In the genomic region with DNA sequence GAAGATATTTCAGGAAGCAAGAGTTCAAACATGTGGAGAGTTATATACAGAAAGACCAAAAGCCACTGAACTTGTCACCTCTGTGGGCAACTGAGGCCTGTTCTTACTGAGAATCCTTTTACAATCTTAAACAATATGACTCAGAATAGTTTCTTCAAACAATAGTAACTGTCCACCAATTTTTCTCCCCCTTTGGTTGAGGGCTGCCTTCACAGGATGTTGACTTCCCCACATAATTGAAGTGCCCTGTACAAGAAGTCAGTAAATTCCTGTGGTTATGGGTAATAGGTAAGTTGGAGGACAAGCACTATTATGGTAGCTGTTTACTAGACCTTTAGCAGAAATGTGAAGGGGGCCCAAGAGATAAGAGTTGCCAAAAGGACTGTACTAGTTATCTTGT, we compare ENCODE assay signal across 33 cellular contexts.
DNase-seq lines count a peak whose midpoint lies in the region; ATAC-seq, FAIRE-seq and TF ChIP-seq lines count a peak whose summit lies in the region.
"Had no signal": no experiment of that assay in that cellular context is flagged by ENCODE, and none has a peak within 500 bp of the region (broad histone marks: within the 10 kb centered on the region; RNA-seq: fewer than 3 reads in every experiment).

No MANE protein-coding gene starts in this region.

- H3K9me3 ChIP-seq in mesenchymal stem cell (ENCODE audit: control insufficient read depth, low read length): no peaks in the 10 kb centered on the region
- H3K9me3 ChIP-seq: esophagus squamous epithelium, MG63, Peyer's patch had no signal

- TF ChIP-seq CTCF in bronchial epithelial cell (IDR thresholded peaks at IDR 0.05; ENCODE audit: insufficient read depth, low read length, severe bottlenecking): no peak

- H3K27me3 ChIP-seq in bronchial epithelial cell (ENCODE audit: control insufficient read depth, insufficient read depth, low read length) (no peaks in the 10 kb centered on the region), mesenchymal stem cell (ENCODE audit: control insufficient read depth in 1 of 2, insufficient read depth in 1 of 2, low read length in 2 of 2) (no peaks in the 10 kb centered on the region)
- H3K27me3 ChIP-seq: esophagus squamous epithelium, MG63, Peyer's patch had no signal

- no peak overlapping the region for H3K4ac ChIP-seq in mesenchymal stem cell (ENCODE audit: low read depth in 1 of 2, low read length in 2 of 2)

- H4K91ac ChIP-seq in mesenchymal stem cell (ENCODE audit: low read length): no peak overlapping the region

- FAIRE-seq in RCC 7860 (lab: Jason Lieb, UNC) (peak; percentile 80), bronchial epithelial cell (lab: Jason Lieb, UNC) (no peak)
- FAIRE-seq: endometrium, frontal cortex, GM12892 had no signal

- no peak for ATAC-seq in GM19328 (IDR thresholded peaks at IDR 0.05; ENCODE audit: unreplicated experiment)
- no peak for ATAC-seq in stimulated activated naive CD8-positive, alpha-beta T cell treated with anti-CD3 and anti-CD28 coated beads, Interleukin-15, amount 100 ng/mL, for 72 hours
- ATAC-seq: left lobe of liver; stimulated activated effector memory CD8-positive, alpha-beta T cell treated with anti-CD3 and anti-CD28 coated beads, Interleukin-12 subunit alpha, Interleukin-12 subunit beta, amount 100 ng/mL, for 72 hours; T-cell had no signal

- H3K27ac Mint-ChIP-seq in stimulated activated naive CD8-positive, alpha-beta T cell treated with anti-CD3 and anti-CD28 coated beads, Interleukin-15, amount 100 ng/mL, for 72 hours: no peak overlapping the region
- H3K27ac Mint-ChIP-seq: activated naive CD8-positive, alpha-beta T cell treated with anti-CD3 and anti-CD28 coated beads for 36 hours; H9; progenitor cell of endocrine pancreas; stimulated activated effector memory CD8-positive, alpha-beta T cell treated with anti-CD3 and anti-CD28 coated beads, Interleukin-12 subunit alpha, Interleukin-12 subunit beta, amount 100 ng/mL, for 72 hours; T-cell had no signal

- H3K9me3 Mint-ChIP-seq in stimulated activated naive CD8-positive, alpha-beta T cell treated with anti-CD3 and anti-CD28 coated beads, Interleukin-15, amount 100 ng/mL, for 72 hours: peaks cover 7 to 18% of the 10 kb centered on the region in 2 donors
- H3K9me3 Mint-ChIP-seq: H9 had no signal

- no peak overlapping the region for H3K4me3 ChIP-seq in bronchial epithelial cell (ENCODE audit: low read depth, low read length)
- no peak overlapping the region for H3K4me3 ChIP-seq in mesenchymal stem cell (ENCODE audit: insufficient read depth in 1 of 2, low read depth in 1 of 2, low read length in 2 of 2)
- H3K4me3 ChIP-seq: esophagus squamous epithelium, MG63, Peyer's patch had no signal

- DNase-seq in EL: peak; percentile 48
- peak; percentile 89 for DNase-seq in RCC 7860 (ENCODE audit: low spot score)
- DNase-seq in bronchial epithelial cell (ENCODE audit: low read depth): peak; percentile 1
- DNase-seq in mesenchymal stem cell: peak; percentile 35
- no peak for DNase-seq in activated CD8-positive, alpha-beta memory T cell treated with anti-CD3 and anti-CD28 coated beads, Interleukin-2, amount 50 U/mL, for 4 hours
- no peak for DNase-seq in inferior parietal cortex (ENCODE audit: extremely low spot score)
- no peak for DNase-seq in stimulated activated naive CD8-positive, alpha-beta T cell treated with anti-CD3 and anti-CD28 coated beads, Interleukin-15, amount 100 ng/mL, for 72 hours
- DNase-seq: activated CD4-positive, alpha-beta T cell treated with anti-CD3 and anti-CD28 coated beads for 48 hours; activated CD8-positive, alpha-beta memory T cell treated with anti-CD3 and anti-CD28 coated beads for 24 hours; activated effector memory CD4-positive, alpha-beta T cell treated with anti-CD3 and anti-CD28 coated beads, Interleukin-2, amount 50 U/mL, for 16 hours; activated naive CD8-positive, alpha-beta T cell treated with anti-CD3 and anti-CD28 coated beads for 36 hours; aorta; esophagus squamous epithelium; H9; KBM-7; mesendoderm; MG63; NCI-H1417; NCI-H2029 treated with DMSO at 0.1 percent for 48 hours; NCI-H2227 treated with DMSO at 0.1 percent for 48 hours; Peyer's patch; stimulated activated CD4-positive, alpha-beta T cell treated with anti-CD3 and anti-CD28 coated beads, Interleukin-15, amount 100 ng/mL, for 24 hours; stimulated activated CD4-positive, alpha-beta T cell treated with anti-CD3 and anti-CD28 coated beads, Interleukin-4, amount 100 ng/mL, for 4 hours; substantia nigra; T-cell; trophoblast cell had no signal

- H3K23ac ChIP-seq in mesenchymal stem cell (ENCODE audit: low read length in 2 of 2): no peak overlapping the region

- H2BK120ac ChIP-seq in mesenchymal stem cell (ENCODE audit: low read depth, low read length): no peak overlapping the region

- H3K14ac ChIP-seq in mesenchymal stem cell (ENCODE audit: low read length in 2 of 2): no peak overlapping the region

- no peak overlapping the region for H3K18ac ChIP-seq in mesenchymal stem cell (ENCODE audit: low read depth in 1 of 2, low read length in 2 of 2)

- no peaks in the 10 kb centered on the region for H3K79me1 ChIP-seq in mesenchymal stem cell (replicated peaks; ENCODE audit: low read length, poor library complexity, severe bottlenecking)

- no peak overlapping the region for H4K8ac ChIP-seq in mesenchymal stem cell (ENCODE audit: low read length)

- peak overlapping the region; percentile 46 for H3K27ac ChIP-seq in mesenchymal stem cell (ENCODE audit: low read length, poor library complexity, severe bottlenecking)
- H3K27ac ChIP-seq: esophagus squamous epithelium, Peyer's patch had no signal

- H3K4me1 Mint-ChIP-seq in stimulated activated naive CD8-positive, alpha-beta T cell treated with anti-CD3 and anti-CD28 coated beads, Interleukin-15, amount 100 ng/mL, for 72 hours: no peaks in the 10 kb centered on the region
- H3K4me1 Mint-ChIP-seq: activated naive CD8-positive, alpha-beta T cell treated with anti-CD3 and anti-CD28 coated beads for 36 hours; stimulated activated effector memory CD8-positive, alpha-beta T cell treated with anti-CD3 and anti-CD28 coated beads, Interleukin-12 subunit alpha, Interleukin-12 subunit beta, amount 100 ng/mL, for 72 hours; T-cell had no signal

- no peak overlapping the region for H2BK15ac ChIP-seq in mesenchymal stem cell (ENCODE audit: low read depth, poor library complexity, severe bottlenecking)

- no peak overlapping the region for H2BK5ac ChIP-seq in mesenchymal stem cell (ENCODE audit: low read depth, low read length, poor library complexity, severe bottlenecking)

- H3K36me3 ChIP-seq in bronchial epithelial cell (ENCODE audit: control insufficient read depth, insufficient read depth, low read length): no peaks in the 10 kb centered on the region
- no peaks in the 10 kb centered on the region for H3K36me3 ChIP-seq in mesenchymal stem cell (ENCODE audit: control insufficient read depth in 1 of 2, insufficient read depth in 2 of 2, low read depth in 1 of 2, low read length in 2 of 2)
- H3K36me3 ChIP-seq: esophagus squamous epithelium, MG63, Peyer's patch had no signal

- H2AK5ac ChIP-seq in mesenchymal stem cell (ENCODE audit: low read length, severe bottlenecking): no peak overlapping the region

- no peaks in the 10 kb centered on the region for H3K27me3 Mint-ChIP-seq in stimulated activated naive CD8-positive, alpha-beta T cell treated with anti-CD3 and anti-CD28 coated beads, Interleukin-15, amount 100 ng/mL, for 72 hours
- H3K27me3 Mint-ChIP-seq: activated naive CD8-positive, alpha-beta T cell treated with anti-CD3 and anti-CD28 coated beads for 36 hours; progenitor cell of endocrine pancreas; T-cell had no signal

- H2BK12ac ChIP-seq in mesenchymal stem cell (ENCODE audit: low read length in 2 of 2): no peak overlapping the region

- H3K9ac ChIP-seq in mesenchymal stem cell (ENCODE audit: low read length): no peak overlapping the region

- H2AFZ ChIP-seq in mesenchymal stem cell (ENCODE audit: low read depth, low read length): no peak overlapping the region

- no peak overlapping the region for H3K4me2 ChIP-seq in mesenchymal stem cell (ENCODE audit: low read length, poor library complexity, severe bottlenecking)

- H3K4me1 ChIP-seq in mesenchymal stem cell (ENCODE audit: control insufficient read depth, insufficient read depth, low read depth, low read length): no peaks in the 10 kb centered on the region
- H3K4me1 ChIP-seq: esophagus squamous epithelium, Peyer's patch had no signal

- H3K4me3 Mint-ChIP-seq in stimulated activated naive CD8-positive, alpha-beta T cell treated with anti-CD3 and anti-CD28 coated beads, Interleukin-15, amount 100 ng/mL, for 72 hours: no peak overlapping the region
- H3K4me3 Mint-ChIP-seq: activated naive CD8-positive, alpha-beta T cell treated with anti-CD3 and anti-CD28 coated beads for 36 hours; H9; stimulated activated effector memory CD8-positive, alpha-beta T cell treated with anti-CD3 and anti-CD28 coated beads, Interleukin-12 subunit alpha, Interleukin-12 subunit beta, amount 100 ng/mL, for 72 hours; T-cell had no signal

Comparison
In these comparisons a context has a peak if more than half of its experiments do, and no peak if none do; other contexts are left out.
1. DNase-seq: peak in EL (single experiment), RCC 7860 (single experiment), bronchial epithelial cell (single experiment) and mesenchymal stem cell (single experiment); none in activated CD8-positive, alpha-beta memory T cell treated with anti-CD3 and anti-CD28 coated beads, Interleukin-2, amount 50 U/mL, for 4 hours (single experiment), inferior parietal cortex (single experiment) and stimulated activated naive CD8-positive, alpha-beta T cell treated with anti-CD3 and anti-CD28 coated beads, Interleukin-15, amount 100 ng/mL, for 72 hours (0 of 2).